In the genomic region with DNA sequence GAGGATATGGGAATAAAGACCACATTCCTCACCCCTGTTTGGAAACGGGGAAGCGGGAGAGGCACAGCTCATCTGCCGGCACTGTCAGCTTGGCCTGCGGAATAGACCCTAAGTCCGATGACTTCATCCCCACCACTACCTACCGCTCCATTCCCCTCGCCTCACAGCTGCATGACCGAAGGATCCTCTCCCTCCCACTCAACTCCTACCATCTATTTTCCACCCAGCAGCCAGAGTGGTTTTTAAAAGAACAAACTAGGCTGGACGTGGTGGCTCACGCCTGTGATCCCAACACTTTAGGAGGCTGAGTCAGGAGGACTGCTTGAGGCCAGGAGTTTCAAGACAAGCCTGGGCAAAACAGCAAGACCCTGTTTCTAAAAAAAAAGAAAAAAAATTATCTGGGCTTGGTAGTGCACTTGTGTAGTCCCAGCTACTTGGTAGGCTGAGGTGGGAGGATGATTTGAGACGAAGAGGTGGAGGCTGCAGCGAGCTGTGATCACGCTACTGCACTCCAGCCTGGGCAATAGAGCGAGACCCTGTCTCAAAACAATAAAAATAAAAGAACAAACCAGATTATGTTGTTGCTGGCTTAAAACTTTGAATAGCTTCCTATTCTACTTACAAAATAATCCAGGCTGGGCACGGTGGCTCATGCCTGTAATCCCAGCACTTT, we compare ENCODE assay signal across 17 cellular contexts. TPM values are rescaled to one million over a fixed set of nuclear protein-coding genes. Genes with fewer than 3 reads are reported as not detected.
DNase-seq lines count a peak whose midpoint lies in the region; ATAC-seq and TF ChIP-seq lines count a peak whose summit lies in the region.
"Had no signal": no experiment of that assay in that cellular context is flagged by ENCODE, and none has a peak within 500 bp of the region (broad histone marks: within the 10 kb centered on the region; RNA-seq: fewer than 3 reads in every experiment).

No MANE protein-coding gene starts in this region.

- H3K27me3 Mint-ChIP-seq in activated naive CD8-positive, alpha-beta T cell treated with anti-CD3 and anti-CD28 coated beads for 36 hours, result no peaks in the 10 kb centered on the region
- H3K27me3 Mint-ChIP-seq in activated naive CD8-positive, alpha-beta T cell treated with anti-CD3 and anti-CD28 coated beads, Interleukin-2, amount 50 U/mL, for 24 hours, result no peaks in the 10 kb centered on the region
- H3K27me3 Mint-ChIP-seq in brain (no peaks in the 10 kb centered on the region), endodermal cell (ENCODE audit: insufficient read depth) (no peaks in the 10 kb centered on the region)

- H3K27ac ChIP-seq in endodermal cell (ENCODE audit: low read depth, low read length), result no peak overlapping the region
- no peak overlapping the region for H3K27ac ChIP-seq in suprapubic skin
- H3K27ac ChIP-seq: 22Rv1, A549 had no signal

- H3K4me1 ChIP-seq in endodermal cell (ENCODE audit: control insufficient read depth, insufficient read depth, low read length), result peaks cover 9% of the 10 kb centered on the region
- peaks cover 3% of the 10 kb centered on the region for H3K4me1 ChIP-seq in suprapubic skin
- H3K4me1 ChIP-seq: A549, HAP-1 had no signal

- DNase-seq in activated naive CD8-positive, alpha-beta T cell treated with anti-CD3 and anti-CD28 coated beads for 36 hours, result no peak
- DNase-seq in activated naive CD8-positive, alpha-beta T cell treated with anti-CD3 and anti-CD28 coated beads, Interleukin-2, amount 50 U/mL, for 24 hours, result no peak
- DNase-seq in endodermal cell (no peak), suprapubic skin (ENCODE audit: low spot score in 2 of 2) (no peak), ureter (ENCODE audit: low spot score) (no peak)
- DNase-seq: AML-193; CD4-positive, alpha-beta memory T cell; DMS153; DMS79; GDM1; GOT3 had no signal

- H3K9me3 Mint-ChIP-seq in activated naive CD8-positive, alpha-beta T cell treated with anti-CD3 and anti-CD28 coated beads for 36 hours, result no peaks in the 10 kb centered on the region
- H3K9me3 Mint-ChIP-seq in activated naive CD8-positive, alpha-beta T cell treated with anti-CD3 and anti-CD28 coated beads, Interleukin-2, amount 50 U/mL, for 24 hours, result no peaks in the 10 kb centered on the region
- H3K9me3 Mint-ChIP-seq in brain, result no peaks in the 10 kb centered on the region
- H3K9me3 Mint-ChIP-seq in endodermal cell, result no peaks in the 10 kb centered on the region
- H3K9me3 Mint-ChIP-seq: CD14-positive monocyte; CD4-positive, alpha-beta memory T cell had no signal

- no peak overlapping the region for H3K4me3 Mint-ChIP-seq in activated naive CD8-positive, alpha-beta T cell treated with anti-CD3 and anti-CD28 coated beads for 36 hours
- no peak overlapping the region for H3K4me3 Mint-ChIP-seq in activated naive CD8-positive, alpha-beta T cell treated with anti-CD3 and anti-CD28 coated beads, Interleukin-2, amount 50 U/mL, for 24 hours
- H3K4me3 Mint-ChIP-seq in brain (no peak overlapping the region), endodermal cell (no peak overlapping the region)
- H3K4me3 Mint-ChIP-seq: CD14-positive monocyte; CD4-positive, alpha-beta memory T cell had no signal

- H3K27ac Mint-ChIP-seq in activated naive CD8-positive, alpha-beta T cell treated with anti-CD3 and anti-CD28 coated beads for 36 hours, result peak overlapping the region; percentile 23
- H3K27ac Mint-ChIP-seq in activated naive CD8-positive, alpha-beta T cell treated with anti-CD3 and anti-CD28 coated beads, Interleukin-2, amount 50 U/mL, for 24 hours, result no peak overlapping the region
- H3K27ac Mint-ChIP-seq in brain (peak overlapping the region in 3 of 5 experiments; percentile 47 to 85 (median 57)), endodermal cell (peak overlapping the region; percentile 19)
- H3K27ac Mint-ChIP-seq: CD14-positive monocyte; CD4-positive, alpha-beta memory T cell had no signal

- H3K4me3 ChIP-seq in endodermal cell (ENCODE audit: low read length) (no peak overlapping the region), suprapubic skin (no peak overlapping the region)
- H3K4me3 ChIP-seq: A549, HAP-1 had no signal

- TF ChIP-seq CTCF in brain (conservative IDR thresholded peaks at IDR 0.05), result no peak
- TF ChIP-seq CTCF in endodermal cell (conservative IDR thresholded peaks at IDR 0.05), result no peak
- TF ChIP-seq CTCF in suprapubic skin (IDR thresholded peaks at IDR 0.05), result no peak

- whole genome bisulfite sequencing in endodermal cell (ENCODE audit: insufficient coverage in 1 of 2, insufficient read length in 1 of 2), 2 experiments, result 93 to 95% methylated on average over 10 to 15 of the region's 15 CpGs
- 82% methylated on average over 15 of the region's 15 CpGs for WGBS in suprapubic skin

- H3K9ac ChIP-seq in endodermal cell (ENCODE audit: extremely low read depth, low read length, poor library complexity, severe bottlenecking), result no peak overlapping the region

- no peak for TF ChIP-seq POLR2A in suprapubic skin (IDR thresholded peaks at IDR 0.05)

- no peaks in the 10 kb centered on the region for H3K27me3 ChIP-seq in endodermal cell (ENCODE audit: control insufficient read depth, insufficient read depth, low read length, poor library complexity, severe bottlenecking)
- H3K27me3 ChIP-seq in suprapubic skin, result peaks cover 25% of the 10 kb centered on the region

- H3K36me3 ChIP-seq in endodermal cell (ENCODE audit: control insufficient read depth, insufficient read depth, low read length) (no peaks in the 10 kb centered on the region), suprapubic skin (no peaks in the 10 kb centered on the region)
- H3K36me3 ChIP-seq: HAP-1 had no signal

- H3K36me3 Mint-ChIP-seq in activated naive CD8-positive, alpha-beta T cell treated with anti-CD3 and anti-CD28 coated beads for 36 hours, result no peaks in the 10 kb centered on the region
- H3K36me3 Mint-ChIP-seq in activated naive CD8-positive, alpha-beta T cell treated with anti-CD3 and anti-CD28 coated beads, Interleukin-2, amount 50 U/mL, for 24 hours (ENCODE audit: low read depth), result no peaks in the 10 kb centered on the region
- H3K36me3 Mint-ChIP-seq in brain (no peaks in the 10 kb centered on the region), endodermal cell (ENCODE audit: low read depth) (no peaks in the 10 kb centered on the region)
- H3K36me3 Mint-ChIP-seq: CD14-positive monocyte; CD4-positive, alpha-beta memory T cell had no signal

- H3K4me1 Mint-ChIP-seq in activated naive CD8-positive, alpha-beta T cell treated with anti-CD3 and anti-CD28 coated beads for 36 hours, result no peaks in the 10 kb centered on the region
- H3K4me1 Mint-ChIP-seq in activated naive CD8-positive, alpha-beta T cell treated with anti-CD3 and anti-CD28 coated beads, Interleukin-2, amount 50 U/mL, for 24 hours, result no peaks in the 10 kb centered on the region
- H3K4me1 Mint-ChIP-seq in brain (peaks cover 62% of the 10 kb centered on the region), endodermal cell (peaks cover 12% of the 10 kb centered on the region)
- H3K4me1 Mint-ChIP-seq: CD14-positive monocyte had no signal

- TF ChIP-seq EP300 in suprapubic skin (IDR thresholded peaks at IDR 0.05), result no peak

- ATAC-seq in activated naive CD8-positive, alpha-beta T cell treated with anti-CD3 and anti-CD28 coated beads, Interleukin-2, amount 50 U/mL, for 24 hours, result no peak
- no peak for ATAC-seq in HG03457 (IDR thresholded peaks at IDR 0.05; ENCODE audit: unreplicated experiment)

- H3K9me3 ChIP-seq in endodermal cell (ENCODE audit: control insufficient read depth, low read length) (no peaks in the 10 kb centered on the region), suprapubic skin (no peaks in the 10 kb centered on the region)
- H3K9me3 ChIP-seq: A549, HAP-1 had no signal

RNA-seq across cellular contexts. Expression of gene UBIAD1, which starts 59.0 kb away (rescaled TPM):
- 10 to 100 TPM; 39.1 to 41.4 TPM for total RNA-seq in activated naive CD8-positive, alpha-beta T cell treated with anti-CD3 and anti-CD28 coated beads for 36 hours
- polyA plus RNA-seq in brain (ENCODE audit: insufficient read depth, low read depth, low replicate concordance), result 20.3 TPM
- total RNA-seq in endodermal cell (10 to 100 TPM; 12.9 to 15.9 TPM), suprapubic skin (10 to 100 TPM; 17.1 to 26.8 (median 19.6) TPM), ureter (20.3 TPM)
- polyA plus RNA-seq in endodermal cell (2013, experiment 1 of 2), result 16.4 TPM
- polyA plus RNA-seq in endodermal cell (2013, experiment 2 of 2), result 12.8 TPM
